ENCODE assay signal across 8 cellular contexts in genomic region chr5:50967388-50968039, GRCh38.
A peak's percentile ranks its signal among the peaks of the same experiment; 100 is the strongest.
DNase-seq lines count a peak whose midpoint lies in the region; ATAC-seq and TF ChIP-seq lines count a peak whose summit lies in the region.

No MANE protein-coding gene starts in this region.

- H3K36me3 Mint-ChIP-seq in progenitor cell of endocrine pancreas (ENCODE audit: insufficient read depth) = no peaks in the 10 kb centered on the region

- TF ChIP-seq CTCF in fibroblast of the aortic adventitia (IDR thresholded peaks at IDR 0.05; ENCODE audit: insufficient read depth, low read length) (no peak), progenitor cell of endocrine pancreas (IDR thresholded peaks at IDR 0.05; ENCODE audit: unreplicated experiment) (no peak)

- peak overlapping the region; percentile 13 for H3K27ac Mint-ChIP-seq in progenitor cell of endocrine pancreas

- no peak for ATAC-seq in GM19395 (IDR thresholded peaks at IDR 0.05; ENCODE audit: unreplicated experiment)

- peak overlapping the region; percentile 41 for H3K4me3 ChIP-seq in fibroblast of the aortic adventitia (ENCODE audit: low read depth, low read length)

- H3K9me3 Mint-ChIP-seq in progenitor cell of endocrine pancreas (ENCODE audit: low read depth) = no peaks in the 10 kb centered on the region

- H3K36me3 ChIP-seq in ES-I3 (ENCODE audit: insufficient read depth, low read length) = no peaks in the 10 kb centered on the region

- peaks cover 50% of the 10 kb centered on the region for H3K4me1 Mint-ChIP-seq in progenitor cell of endocrine pancreas (ENCODE audit: low read depth)

- no peaks in the 10 kb centered on the region for H3K9me3 ChIP-seq in ES-I3 (ENCODE audit: control insufficient read depth, insufficient read depth, low read length)

- peaks cover 72% of the 10 kb centered on the region for H3K27me3 Mint-ChIP-seq in progenitor cell of endocrine pancreas

- peak; percentile 66 to 70 for DNase-seq in NCI-H524 (lab: John Stamatoyannopoulos, UW)
- DNase-seq in fibroblast of the aortic adventitia (ENCODE audit: low read depth) = no peak
- no peak for DNase-seq in progenitor cell of endocrine pancreas (ENCODE audit: low spot score, unreplicated experiment)
- no peak for DNase-seq in HT-29 (ENCODE audit: low spot score)
- no peak for DNase-seq in A172 (ENCODE audit: low spot score)
- no peak for DNase-seq in AG08396 (ENCODE audit: low spot score)

- peak overlapping the region; percentile 47; the same call in 1 of the 2 replicates for H3K9ac ChIP-seq in ES-I3 (ENCODE audit: low read depth, low read length)

- peak overlapping the region; percentile 79 for H3K4me3 Mint-ChIP-seq in progenitor cell of endocrine pancreas (ENCODE audit: low read depth)

- H3K4me1 ChIP-seq in ES-I3 (ENCODE audit: insufficient read depth, low read length) = peaks cover 4% of the 10 kb centered on the region; the same call in 1 of the 2 replicates

Comparison
In these comparisons a context has a peak if more than half of its experiments do, and no peak if none do; other contexts are left out.
1. DNase-seq: peak in NCI-H524 (2 of 2); none in fibroblast of the aortic adventitia (single experiment), progenitor cell of endocrine pancreas (single experiment), HT-29 (single experiment), A172 (single experiment) and AG08396 (single experiment).